Comparison of ENCODE assay signal across 12 cellular contexts in the genomic region with DNA sequence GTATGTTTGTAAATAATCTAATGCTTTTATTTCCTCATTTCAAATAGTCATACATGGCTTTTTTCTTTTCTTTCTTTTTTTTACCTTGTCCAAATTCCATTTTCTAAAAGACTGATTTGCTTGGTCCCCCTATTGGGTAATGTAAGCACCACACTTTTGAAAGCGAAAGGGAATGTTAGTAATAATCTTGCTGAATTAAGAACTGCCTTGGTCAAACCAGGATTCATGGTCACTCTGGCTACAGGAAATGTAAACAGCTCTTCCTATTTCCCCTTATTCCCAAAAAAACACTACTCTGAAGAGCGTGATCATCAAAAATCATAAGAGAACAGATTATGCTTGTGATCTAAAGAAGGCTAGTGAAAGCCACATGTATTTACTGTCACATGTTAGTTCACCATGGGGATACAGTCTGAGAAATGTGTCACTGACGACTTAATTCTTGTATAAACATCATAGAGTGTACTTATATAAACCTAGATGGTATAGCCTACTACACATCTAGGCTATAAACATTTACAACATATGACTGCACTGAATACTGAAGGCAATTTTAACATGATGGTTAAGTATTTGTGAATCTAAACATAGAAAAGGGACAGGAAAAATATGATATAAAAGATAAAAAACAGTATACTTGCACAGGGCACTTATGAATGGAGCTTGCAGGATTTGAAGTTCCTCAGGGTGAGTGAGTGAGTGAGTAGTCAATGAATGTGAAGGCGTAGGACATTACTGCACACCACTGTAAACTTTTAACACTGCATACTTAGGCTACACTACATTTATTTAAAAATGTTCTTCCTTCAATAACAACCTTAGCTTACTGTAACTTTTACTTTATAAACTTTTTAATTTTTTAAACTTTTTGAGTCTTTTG.
A peak's percentile ranks its signal among the peaks of the same experiment; 100 is the strongest.
DNase-seq lines count a peak whose midpoint lies in the region; ATAC-seq and TF ChIP-seq lines count a peak whose summit lies in the region.
"Had no signal": no experiment of that assay in that cellular context is flagged by ENCODE, and none has a peak within 500 bp of the region (broad histone marks: within the 10 kb centered on the region; RNA-seq: fewer than 3 reads in every experiment).

No MANE protein-coding gene starts in this region.

- H3K36me3 Mint-ChIP-seq in progenitor cell of endocrine pancreas (ENCODE audit: insufficient read depth), result peaks cover 13% of the 10 kb centered on the region
- H3K36me3 Mint-ChIP-seq in naive thymus-derived CD8-positive, alpha-beta T cell, result peaks cover 6 to 71% (median 20%) of the 10 kb centered on the region in 3 donors

- POLR2A ChIA-PET in naive thymus-derived CD8-positive, alpha-beta T cell (lab: Charles Lee), result no interaction called here

- peak; percentile 20 to 35 for TF ChIP-seq CTCF in fibroblast of lung (conservative IDR thresholded peaks at IDR 0.05 in 1 of 2, IDR thresholded peaks at IDR 0.05 in 1 of 2; ENCODE audit: low read depth in 1 of 2, low read length in 2 of 2)
- peak; percentile 22 for TF ChIP-seq CTCF in progenitor cell of endocrine pancreas (IDR thresholded peaks at IDR 0.05; ENCODE audit: unreplicated experiment)

- H3K9ac ChIP-seq in fibroblast of lung (ENCODE audit: insufficient read depth, low read length), result peak overlapping the region; percentile 16

- H3K27me3 ChIP-seq in fibroblast of lung (ENCODE audit: control insufficient read depth, insufficient read depth, low read length), result no peaks in the 10 kb centered on the region
- H3K27me3 ChIP-seq: stomach had no signal

- no peak overlapping the region for H3K4me3 Mint-ChIP-seq in progenitor cell of endocrine pancreas (ENCODE audit: low read depth)
- no peak overlapping the region for H3K4me3 Mint-ChIP-seq in naive thymus-derived CD8-positive, alpha-beta T cell
- H3K4me3 Mint-ChIP-seq: activated naive CD4-positive, alpha-beta T cell treated with anti-CD3 and anti-CD28 coated beads for 36 hours; memory B cell had no signal

- no peak overlapping the region for H3K27ac Mint-ChIP-seq in progenitor cell of endocrine pancreas
- peak overlapping the region in 2 of 10 donors; percentile 8 to 21 for H3K27ac Mint-ChIP-seq in naive thymus-derived CD8-positive, alpha-beta T cell
- H3K27ac Mint-ChIP-seq: activated naive CD4-positive, alpha-beta T cell treated with anti-CD3 and anti-CD28 coated beads for 36 hours; memory B cell had no signal

- peak overlapping the region; percentile 20 for H2AFZ ChIP-seq in fibroblast of lung (ENCODE audit: low read length)

- H3K36me3 ChIP-seq in fibroblast of lung (ENCODE audit: control insufficient read depth, insufficient read depth, low read length), result no peaks in the 10 kb centered on the region

- peak overlapping the region; percentile 32 for H3K27ac ChIP-seq in fibroblast of lung (ENCODE audit: insufficient read depth, low read length)
- H3K27ac ChIP-seq: stomach had no signal

- H3K4me3 ChIP-seq in fibroblast of lung (replicated peaks in 1 of 4; ENCODE audit: control extremely low read depth in 1 of 4, insufficient read depth in 1 of 4, low read depth in 3 of 4, low read length in 4 of 4), result no peak overlapping the region
- H3K4me3 ChIP-seq: stomach had no signal

- DNase-seq in H4 (ENCODE audit: low spot score) (peak; percentile 9), RKO (ENCODE audit: low spot score) (peak; percentile 83), fibroblast of lung (ENCODE audit: low read depth in 2 of 2) (peak in 1 of 2 donors; percentile 78), progenitor cell of endocrine pancreas (ENCODE audit: low spot score, unreplicated experiment) (no peak)
- DNase-seq in naive thymus-derived CD8-positive, alpha-beta T cell, result no peak
- no peak for DNase-seq in activated CD4-positive, CD25-positive, alpha-beta regulatory T cell treated with anti-CD3 and anti-CD28 coated beads, Interleukin-2, amount 50 U/mL, for 72 hours
- DNase-seq: activated naive CD4-positive, alpha-beta T cell treated with anti-CD3 and anti-CD28 coated beads for 36 hours; foreskin fibroblast; HCEC 1CT; stomach had no signal

- H3K9me3 ChIP-seq in fibroblast of lung (ENCODE audit: control insufficient read depth, insufficient read depth, low read depth, low read length), result no peaks in the 10 kb centered on the region
- H3K9me3 ChIP-seq: stomach had no signal

- no peaks in the 10 kb centered on the region for H3K79me2 ChIP-seq in fibroblast of lung (ENCODE audit: control insufficient read depth, insufficient read depth, low read length)

- peaks cover 2% of the 10 kb centered on the region for H3K4me1 ChIP-seq in fibroblast of lung (ENCODE audit: control insufficient read depth, extremely low read depth, insufficient read depth, low read length)

- H3K4me1 Mint-ChIP-seq in progenitor cell of endocrine pancreas (ENCODE audit: low read depth), result peaks cover 3% of the 10 kb centered on the region
- peaks cover 0 to 6% (median 5%) of the 10 kb centered on the region in 4 donors for H3K4me1 Mint-ChIP-seq in naive thymus-derived CD8-positive, alpha-beta T cell

- no peak for ATAC-seq in naive thymus-derived CD8-positive, alpha-beta T cell
- no peak for ATAC-seq in GM19467 (IDR thresholded peaks at IDR 0.05; ENCODE audit: unreplicated experiment)

- H3K27me3 Mint-ChIP-seq in progenitor cell of endocrine pancreas, result no peaks in the 10 kb centered on the region
- H3K27me3 Mint-ChIP-seq in naive thymus-derived CD8-positive, alpha-beta T cell, result no peaks in the 10 kb centered on the region
- H3K27me3 Mint-ChIP-seq: memory B cell had no signal

- H3K4me2 ChIP-seq in fibroblast of lung (ENCODE audit: extremely low read depth, insufficient read depth, low read length), result peak overlapping the region; percentile 64

- no peaks in the 10 kb centered on the region for H4K20me1 ChIP-seq in fibroblast of lung (ENCODE audit: control insufficient read depth, extremely low read depth, insufficient read depth, low read length)

- H3K9me3 Mint-ChIP-seq in progenitor cell of endocrine pancreas (ENCODE audit: low read depth), result peaks cover 4% of the 10 kb centered on the region
- H3K9me3 Mint-ChIP-seq in naive thymus-derived CD8-positive, alpha-beta T cell, result no peaks in the 10 kb centered on the region
- H3K9me3 Mint-ChIP-seq: activated naive CD4-positive, alpha-beta T cell treated with anti-CD3 and anti-CD28 coated beads for 36 hours; memory B cell had no signal

Comparison
In these comparisons a context has a peak if more than half of its experiments do, and no peak if none do; other contexts are left out.
1. DNase-seq: peak in H4 (single experiment) and RKO (single experiment); none in progenitor cell of endocrine pancreas (single experiment), naive thymus-derived CD8-positive, alpha-beta T cell (0 of 10) and activated CD4-positive, CD25-positive, alpha-beta regulatory T cell treated with anti-CD3 and anti-CD28 coated beads, Interleukin-2, amount 50 U/mL, for 72 hours (single experiment).